In the genomic region with DNA sequence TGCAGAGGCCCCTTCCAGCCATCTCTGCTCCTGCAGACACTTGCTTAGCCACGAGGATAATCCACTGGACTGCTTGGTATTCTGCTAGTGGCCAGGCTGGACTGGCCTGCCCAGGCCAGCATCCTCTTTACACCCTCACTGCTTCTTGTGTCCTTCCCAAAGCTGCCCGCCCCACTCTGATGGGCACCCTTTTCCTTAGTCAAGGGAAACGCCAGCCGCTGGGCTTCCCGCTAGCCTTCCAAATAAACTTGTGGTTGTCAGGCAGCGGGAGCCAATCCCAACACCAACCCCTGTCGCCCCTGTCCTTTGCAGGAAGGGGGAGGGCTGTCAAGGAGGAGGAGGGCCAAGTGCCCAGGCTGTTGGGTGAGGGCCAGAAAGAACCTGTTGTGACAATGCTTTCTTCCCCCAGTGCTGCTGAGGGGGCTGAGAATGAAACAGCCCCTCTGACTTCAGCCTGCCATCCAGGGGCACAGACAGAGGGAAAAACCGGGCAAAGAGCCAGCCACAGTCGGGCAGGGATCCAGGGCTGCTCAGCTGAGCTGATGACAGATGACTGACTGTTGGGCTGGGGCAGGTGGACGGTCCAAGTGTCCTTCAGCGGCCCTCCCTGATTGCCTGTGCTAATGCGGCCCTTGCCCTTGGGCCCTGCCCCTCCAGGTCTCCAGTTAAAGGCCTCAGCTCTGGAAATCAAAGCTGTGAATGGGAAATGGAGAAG, we compare ENCODE assay signal across 2 cellular contexts.
TF ChIP-seq lines count a peak whose summit lies in the region.

No MANE protein-coding gene starts in this region.

TF ChIP-seq in HCT116, 20 proteins besides CTCF, POLR2A, EP300 and RAD21:
- peak; percentile 9; the same call in 1 of the 2 replicates for TF ChIP-seq FOSL1 (IDR thresholded peaks at IDR 0.05; ENCODE audit: low read depth)

TF ChIP-seq in HepG2, 621 proteins besides CTCF, POLR2A, EP300 and RAD21:
- TF ChIP-seq TGIF2 (CRISPR knock-in tag; IDR thresholded peaks at IDR 0.05) (0 out of 2 replicates have a peak, but pooled peaks have one; percentile 60), FOSL2 (CRISPR knock-in tag; IDR thresholded peaks at IDR 0.05) (peak; percentile 40), TFAP4 (IDR thresholded peaks at IDR 0.05; ENCODE audit: borderline replicate concordance, low read depth) (peak; percentile 85; the same call in 1 of the 2 replicates), SAP130 (CRISPR knock-in tag; IDR thresholded peaks at IDR 0.05; ENCODE audit: low read depth) (peak; percentile 81), ZNF687 (CRISPR knock-in tag; IDR thresholded peaks at IDR 0.05) (peak; percentile 24; the same call in 1 of the 2 replicates)
- TF ChIP-seq, protein P1, sequence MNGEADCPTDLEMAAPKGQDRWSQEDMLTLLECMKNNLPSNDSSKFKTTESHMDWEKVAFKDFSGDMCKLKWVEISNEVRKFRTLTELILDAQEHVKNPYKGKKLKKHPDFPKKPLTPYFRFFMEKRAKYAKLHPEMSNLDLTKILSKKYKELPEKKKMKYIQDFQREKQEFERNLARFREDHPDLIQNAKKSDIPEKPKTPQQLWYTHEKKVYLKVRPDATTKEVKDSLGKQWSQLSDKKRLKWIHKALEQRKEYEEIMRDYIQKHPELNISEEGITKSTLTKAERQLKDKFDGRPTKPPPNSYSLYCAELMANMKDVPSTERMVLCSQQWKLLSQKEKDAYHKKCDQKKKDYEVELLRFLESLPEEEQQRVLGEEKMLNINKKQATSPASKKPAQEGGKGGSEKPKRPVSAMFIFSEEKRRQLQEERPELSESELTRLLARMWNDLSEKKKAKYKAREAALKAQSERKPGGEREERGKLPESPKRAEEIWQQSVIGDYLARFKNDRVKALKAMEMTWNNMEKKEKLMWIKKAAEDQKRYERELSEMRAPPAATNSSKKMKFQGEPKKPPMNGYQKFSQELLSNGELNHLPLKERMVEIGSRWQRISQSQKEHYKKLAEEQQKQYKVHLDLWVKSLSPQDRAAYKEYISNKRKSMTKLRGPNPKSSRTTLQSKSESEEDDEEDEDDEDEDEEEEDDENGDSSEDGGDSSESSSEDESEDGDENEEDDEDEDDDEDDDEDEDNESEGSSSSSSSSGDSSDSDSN (CRISPR knock-in tag; IDR thresholded peaks at IDR 0.05), result 0 out of 2 replicates have a peak, but pooled peaks have one; percentile 28
TF ChIP-seq in HepG2: peak in this region for 6; not testable (repeated sequence) for 615.
